In the genomic region with DNA sequence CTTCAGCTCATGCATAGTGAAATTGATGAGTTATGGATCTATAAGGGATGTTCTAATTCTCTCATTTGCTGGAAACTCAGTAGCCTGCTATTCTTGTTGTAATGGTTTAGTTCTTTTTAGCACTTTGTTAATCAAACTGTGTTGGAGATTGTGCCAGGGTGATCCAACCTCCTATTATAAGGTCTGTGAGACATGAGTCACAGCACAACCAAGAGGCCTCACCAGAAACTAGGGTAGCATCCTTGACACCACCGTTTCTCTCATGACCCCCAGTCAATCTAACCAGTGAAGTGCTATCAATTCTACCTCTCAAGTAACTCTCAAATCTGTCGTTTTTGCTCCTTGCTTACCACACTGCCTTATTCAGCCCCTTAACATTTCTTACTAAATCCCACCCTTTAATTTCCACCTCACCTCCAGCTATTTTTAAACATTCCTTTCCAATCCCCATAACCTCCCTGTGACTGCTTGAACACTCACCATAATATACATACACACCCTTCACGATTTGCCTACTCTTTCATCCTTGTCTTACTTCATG, we compare ENCODE assay signal across 2 cellular contexts.
TF ChIP-seq lines count a peak whose summit lies in the region.

No MANE protein-coding gene starts in this region.

TF ChIP-seq in GM23338, 12 proteins besides CTCF, POLR2A, EP300 and RAD21 (continued from another document):
- TF ChIP-seq ZNF114 (CRISPR knock-in tag; IDR thresholded peaks at IDR 0.05) (no peak), CREB1 (CRISPR knock-in tag; IDR thresholded peaks at IDR 0.05; ENCODE audit: low read depth) (no peak), ZNF331 (CRISPR knock-in tag; IDR thresholded peaks at IDR 0.05; ENCODE audit: low read depth) (no peak), EZH2 (IDR thresholded peaks at IDR 0.05; ENCODE audit: low read depth, unreplicated experiment) (no peak), STAT1 (IDR thresholded peaks at IDR 0.05; ENCODE audit: unreplicated experiment) (no peak)
- TF ChIP-seq, protein P1, sequence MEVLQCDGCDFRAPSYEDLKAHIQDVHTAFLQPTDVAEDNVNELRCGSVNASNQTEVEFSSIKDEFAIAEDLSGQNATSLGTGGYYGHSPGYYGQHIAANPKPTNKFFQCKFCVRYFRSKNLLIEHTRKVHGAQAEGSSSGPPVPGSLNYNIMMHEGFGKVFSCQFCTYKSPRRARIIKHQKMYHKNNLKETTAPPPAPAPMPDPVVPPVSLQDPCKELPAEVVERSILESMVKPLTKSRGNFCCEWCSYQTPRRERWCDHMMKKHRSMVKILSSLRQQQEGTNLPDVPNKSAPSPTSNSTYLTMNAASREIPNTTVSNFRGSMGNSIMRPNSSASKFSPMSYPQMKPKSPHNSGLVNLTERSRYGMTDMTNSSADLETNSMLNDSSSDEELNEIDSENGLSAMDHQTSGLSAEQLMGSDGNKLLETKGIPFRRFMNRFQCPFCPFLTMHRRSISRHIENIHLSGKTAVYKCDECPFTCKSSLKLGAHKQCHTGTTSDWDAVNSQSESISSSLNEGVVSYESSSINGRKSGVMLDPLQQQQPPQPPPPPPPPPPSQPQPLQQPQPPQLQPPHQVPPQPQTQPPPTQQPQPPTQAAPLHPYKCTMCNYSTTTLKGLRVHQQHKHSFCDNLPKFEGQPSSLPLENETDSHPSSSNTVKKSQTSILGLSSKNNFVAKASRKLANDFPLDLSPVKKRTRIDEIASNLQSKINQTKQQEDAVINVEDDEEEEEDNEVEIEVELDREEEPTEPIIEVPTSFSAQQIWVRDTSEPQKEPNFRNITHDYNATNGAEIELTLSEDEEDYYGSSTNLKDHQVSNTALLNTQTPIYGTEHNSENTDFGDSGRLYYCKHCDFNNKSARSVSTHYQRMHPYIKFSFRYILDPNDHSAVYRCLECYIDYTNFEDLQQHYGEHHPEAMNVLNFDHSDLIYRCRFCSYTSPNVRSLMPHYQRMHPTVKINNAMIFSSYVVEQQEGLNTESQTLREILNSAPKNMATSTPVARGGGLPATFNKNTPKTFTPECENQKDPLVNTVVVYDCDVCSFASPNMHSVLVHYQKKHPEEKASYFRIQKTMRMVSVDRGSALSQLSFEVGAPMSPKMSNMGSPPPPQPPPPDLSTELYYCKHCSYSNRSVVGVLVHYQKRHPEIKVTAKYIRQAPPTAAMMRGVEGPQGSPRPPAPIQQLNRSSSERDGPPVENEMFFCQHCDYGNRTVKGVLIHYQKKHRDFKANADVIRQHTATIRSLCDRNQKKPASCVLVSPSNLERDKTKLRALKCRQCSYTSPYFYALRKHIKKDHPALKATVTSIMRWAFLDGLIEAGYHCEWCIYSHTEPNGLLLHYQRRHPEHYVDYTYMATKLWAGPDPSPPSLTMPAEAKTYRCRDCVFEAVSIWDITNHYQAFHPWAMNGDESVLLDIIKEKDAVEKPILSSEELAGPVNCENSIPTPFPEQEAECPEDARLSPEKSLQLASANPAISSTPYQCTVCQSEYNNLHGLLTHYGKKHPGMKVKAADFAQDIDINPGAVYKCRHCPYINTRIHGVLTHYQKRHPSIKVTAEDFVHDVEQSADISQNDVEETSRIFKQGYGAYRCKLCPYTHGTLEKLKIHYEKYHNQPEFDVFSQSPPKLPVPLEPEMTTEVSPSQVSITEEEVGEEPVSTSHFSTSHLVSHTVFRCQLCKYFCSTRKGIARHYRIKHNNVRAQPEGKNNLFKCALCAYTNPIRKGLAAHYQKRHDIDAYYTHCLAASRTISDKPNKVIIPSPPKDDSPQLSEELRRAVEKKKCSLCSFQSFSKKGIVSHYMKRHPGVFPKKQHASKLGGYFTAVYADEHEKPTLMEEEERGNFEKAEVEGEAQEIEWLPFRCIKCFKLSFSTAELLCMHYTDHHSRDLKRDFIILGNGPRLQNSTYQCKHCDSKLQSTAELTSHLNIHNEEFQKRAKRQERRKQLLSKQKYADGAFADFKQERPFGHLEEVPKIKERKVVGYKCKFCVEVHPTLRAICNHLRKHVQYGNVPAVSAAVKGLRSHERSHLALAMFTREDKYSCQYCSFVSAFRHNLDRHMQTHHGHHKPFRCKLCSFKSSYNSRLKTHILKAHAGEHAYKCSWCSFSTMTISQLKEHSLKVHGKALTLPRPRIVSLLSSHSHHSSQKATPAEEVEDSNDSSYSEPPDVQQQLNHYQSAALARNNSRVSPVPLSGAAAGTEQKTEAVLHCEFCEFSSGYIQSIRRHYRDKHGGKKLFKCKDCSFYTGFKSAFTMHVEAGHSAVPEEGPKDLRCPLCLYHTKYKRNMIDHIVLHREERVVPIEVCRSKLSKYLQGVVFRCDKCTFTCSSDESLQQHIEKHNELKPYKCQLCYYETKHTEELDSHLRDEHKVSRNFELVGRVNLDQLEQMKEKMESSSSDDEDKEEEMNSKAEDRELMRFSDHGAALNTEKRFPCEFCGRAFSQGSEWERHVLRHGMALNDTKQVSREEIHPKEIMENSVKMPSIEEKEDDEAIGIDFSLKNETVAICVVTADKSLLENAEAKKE (CRISPR knock-in tag; IDR thresholded peaks at IDR 0.05): no peak
- TF ChIP-seq, protein P2, sequence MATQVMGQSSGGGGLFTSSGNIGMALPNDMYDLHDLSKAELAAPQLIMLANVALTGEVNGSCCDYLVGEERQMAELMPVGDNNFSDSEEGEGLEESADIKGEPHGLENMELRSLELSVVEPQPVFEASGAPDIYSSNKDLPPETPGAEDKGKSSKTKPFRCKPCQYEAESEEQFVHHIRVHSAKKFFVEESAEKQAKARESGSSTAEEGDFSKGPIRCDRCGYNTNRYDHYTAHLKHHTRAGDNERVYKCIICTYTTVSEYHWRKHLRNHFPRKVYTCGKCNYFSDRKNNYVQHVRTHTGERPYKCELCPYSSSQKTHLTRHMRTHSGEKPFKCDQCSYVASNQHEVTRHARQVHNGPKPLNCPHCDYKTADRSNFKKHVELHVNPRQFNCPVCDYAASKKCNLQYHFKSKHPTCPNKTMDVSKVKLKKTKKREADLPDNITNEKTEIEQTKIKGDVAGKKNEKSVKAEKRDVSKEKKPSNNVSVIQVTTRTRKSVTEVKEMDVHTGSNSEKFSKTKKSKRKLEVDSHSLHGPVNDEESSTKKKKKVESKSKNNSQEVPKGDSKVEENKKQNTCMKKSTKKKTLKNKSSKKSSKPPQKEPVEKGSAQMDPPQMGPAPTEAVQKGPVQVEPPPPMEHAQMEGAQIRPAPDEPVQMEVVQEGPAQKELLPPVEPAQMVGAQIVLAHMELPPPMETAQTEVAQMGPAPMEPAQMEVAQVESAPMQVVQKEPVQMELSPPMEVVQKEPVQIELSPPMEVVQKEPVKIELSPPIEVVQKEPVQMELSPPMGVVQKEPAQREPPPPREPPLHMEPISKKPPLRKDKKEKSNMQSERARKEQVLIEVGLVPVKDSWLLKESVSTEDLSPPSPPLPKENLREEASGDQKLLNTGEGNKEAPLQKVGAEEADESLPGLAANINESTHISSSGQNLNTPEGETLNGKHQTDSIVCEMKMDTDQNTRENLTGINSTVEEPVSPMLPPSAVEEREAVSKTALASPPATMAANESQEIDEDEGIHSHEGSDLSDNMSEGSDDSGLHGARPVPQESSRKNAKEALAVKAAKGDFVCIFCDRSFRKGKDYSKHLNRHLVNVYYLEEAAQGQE (IDR thresholded peaks at IDR 0.05; ENCODE audit: unreplicated experiment): no peak

TF ChIP-seq in SK-N-SH, 30 proteins besides CTCF, POLR2A, EP300 and RAD21 (continued from another document):
- TF ChIP-seq JUND (IDR thresholded peaks at IDR 0.05): no peak
- no peak for TF ChIP-seq RXRA (IDR thresholded peaks at IDR 0.05; ENCODE audit: borderline replicate concordance, low read depth)
- no peak for TF ChIP-seq ELF1 (IDR thresholded peaks at IDR 0.05)
- TF ChIP-seq, protein P3, sequence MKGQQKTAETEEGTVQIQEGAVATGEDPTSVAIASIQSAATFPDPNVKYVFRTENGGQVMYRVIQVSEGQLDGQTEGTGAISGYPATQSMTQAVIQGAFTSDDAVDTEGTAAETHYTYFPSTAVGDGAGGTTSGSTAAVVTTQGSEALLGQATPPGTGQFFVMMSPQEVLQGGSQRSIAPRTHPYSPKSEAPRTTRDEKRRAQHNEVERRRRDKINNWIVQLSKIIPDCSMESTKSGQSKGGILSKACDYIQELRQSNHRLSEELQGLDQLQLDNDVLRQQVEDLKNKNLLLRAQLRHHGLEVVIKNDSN (IDR thresholded peaks at IDR 0.05; ENCODE audit: borderline replicate concordance, low read depth): no peak
- TF ChIP-seq MEF2A (IDR thresholded peaks at IDR 0.05; ENCODE audit: borderline replicate concordance, low read depth): no peak
- no peak for TF ChIP-seq TCF12 (IDR thresholded peaks at IDR 0.05)
